In the genomic region with DNA sequence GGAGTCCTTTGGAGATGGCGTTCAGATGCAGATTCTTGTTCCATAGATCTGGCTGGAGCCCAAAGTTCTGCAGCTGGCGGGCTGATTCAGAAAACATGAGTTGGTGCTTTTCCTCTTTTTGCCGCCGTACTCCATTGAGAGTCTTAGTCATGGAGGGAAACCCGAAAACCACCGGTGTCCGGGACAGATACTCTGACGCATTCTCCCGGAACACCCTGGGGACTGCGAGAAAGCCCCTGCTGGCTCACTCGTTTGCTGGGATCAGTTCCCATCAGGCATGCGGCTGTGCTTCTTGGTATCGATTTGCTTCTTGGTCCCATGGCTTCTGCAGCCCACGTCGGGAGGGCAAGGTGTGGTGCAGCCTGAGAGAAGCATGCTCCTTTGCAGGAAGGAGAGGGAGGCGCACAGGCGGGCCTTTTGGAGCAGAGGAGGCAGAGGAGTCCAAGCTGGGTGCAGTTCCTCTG, we compare ENCODE assay signal across 9 cellular contexts. TPM values are rescaled to one million over a fixed set of nuclear protein-coding genes. Genes with fewer than 3 reads are reported as not detected.
DNase-seq lines count a peak whose midpoint lies in the region; ATAC-seq and TF ChIP-seq lines count a peak whose summit lies in the region.
"Had no signal": no experiment of that assay in that cellular context is flagged by ENCODE, and none has a peak within 500 bp of the region (broad histone marks: within the 10 kb centered on the region; RNA-seq: fewer than 3 reads in every experiment).

No MANE protein-coding gene starts in this region.

- H3K4me1 ChIP-seq in cardiac muscle cell (ENCODE audit: low read depth) (peaks cover 22% of the 10 kb centered on the region), spleen (peaks cover 12 to 96% (median 72%) of the 10 kb centered on the region in 6 donors)

- H3K4me3 ChIP-seq in cardiac muscle cell, result no peak overlapping the region
- peak overlapping the region in 1 of 8 donors; percentile 17 for H3K4me3 ChIP-seq in spleen

- H3K36me3 ChIP-seq in cardiac muscle cell (no peaks in the 10 kb centered on the region), spleen (peaks cover 0 to 18% (median 0%) of the 10 kb centered on the region in 6 donors)

- ATAC-seq in GM21737 (IDR thresholded peaks at IDR 0.05; ENCODE audit: unreplicated experiment), result no peak

- TF ChIP-seq POLR2A in spleen (IDR thresholded peaks at IDR 0.05) (no peak), erythroblast (IDR thresholded peaks at IDR 0.05; ENCODE audit: low read length) (no peak)

- intact Hi-C loops in spleen (cut with DNase I; ENCODE audit: low total_unique reads), result no loop called here

- TF ChIP-seq CTCF in cardiac muscle cell (IDR thresholded peaks at IDR 0.05; ENCODE audit: low read depth, low read length) (no peak), spleen (IDR thresholded peaks at IDR 0.05 in 8 of 11, conservative IDR thresholded peaks at IDR 0.05 in 3 of 11) (no peak)

- H3K9me3 ChIP-seq in cardiac muscle cell (ENCODE audit: low read depth) (no peaks in the 10 kb centered on the region), spleen (no peaks in the 10 kb centered on the region)

- peak; percentile 60 for DNase-seq in H4 (ENCODE audit: low spot score)
- peak; percentile 58 for DNase-seq in activated CD4-positive, alpha-beta T cell treated with anti-CD3 and anti-CD28 coated beads for 48 hours
- peak in 1 of 2 donors; percentile 91 for DNase-seq in cardiac muscle cell (ENCODE audit: low read depth in 1 of 2, low spot score in 1 of 2)
- peak; percentile 80 for DNase-seq in spleen
- no peak for DNase-seq in erythroblast (lab: John Stamatoyannopoulos, UW)
- DNase-seq in NOMO-1 treated with DMSO at 0.1 percent for 48 hours (lab: John Stamatoyannopoulos, UW; ENCODE audit: unreplicated experiment), result no peak
- no peak for DNase-seq in dedifferentiated amniotic fluid mesenchymal stem cell (ENCODE audit: extremely low spot score)
- DNase-seq: natural killer cell had no signal

- H3K27ac ChIP-seq in cardiac muscle cell, result peak overlapping the region; percentile 60
- H3K27ac ChIP-seq in spleen, result peak overlapping the region; percentile 9 to 82 (median 54)

- WGBS in spleen, 5 donors, result 18 to 46% (median 33%) methylated on average over 4 to 17 of the region's 17 CpGs

- no peaks in the 10 kb centered on the region for H3K27me3 ChIP-seq in cardiac muscle cell
- no peaks in the 10 kb centered on the region for H3K27me3 ChIP-seq in spleen (replicated peaks in 1 of 7)

RNA-seq across cellular contexts. Expression of gene PFKFB3, which starts 30.8 kb away (rescaled TPM):
- total RNA-seq in H4 (2014; rRNA removed; shearing (Covaris generic)), result 11.3 and 12.4 TPM in 2 replicates
- 47.6 and 55.8 TPM in 2 replicates for total RNA-seq in cardiac muscle cell
- polyA plus RNA-seq in cardiac muscle cell, result 37.1 and 47.6 TPM in 2 replicates
- 100 to 1,000 TPM in 5 of 7 donors, 10 to 100 TPM in 2; 74.2 to 227 (median 145) TPM for total RNA-seq in spleen
- 10 to 100 TPM in 1 of 3 donors, 1 to 10 TPM in 2; 6.3 to 20.9 (median 8.8) TPM for polyA plus RNA-seq in spleen

Comparison
In these comparisons a context has a peak if more than half of its experiments do, and no peak if none do; other contexts are left out.
1. DNase-seq: peak in H4 (single experiment), activated CD4-positive, alpha-beta T cell treated with anti-CD3 and anti-CD28 coated beads for 48 hours (single experiment) and spleen (single experiment); none in erythroblast (0 of 2), NOMO-1 treated with DMSO at 0.1 percent for 48 hours (single experiment) and dedifferentiated amniotic fluid mesenchymal stem cell (single experiment).